8 cellular contexts compared by ENCODE assay signal in the genomic region with DNA sequence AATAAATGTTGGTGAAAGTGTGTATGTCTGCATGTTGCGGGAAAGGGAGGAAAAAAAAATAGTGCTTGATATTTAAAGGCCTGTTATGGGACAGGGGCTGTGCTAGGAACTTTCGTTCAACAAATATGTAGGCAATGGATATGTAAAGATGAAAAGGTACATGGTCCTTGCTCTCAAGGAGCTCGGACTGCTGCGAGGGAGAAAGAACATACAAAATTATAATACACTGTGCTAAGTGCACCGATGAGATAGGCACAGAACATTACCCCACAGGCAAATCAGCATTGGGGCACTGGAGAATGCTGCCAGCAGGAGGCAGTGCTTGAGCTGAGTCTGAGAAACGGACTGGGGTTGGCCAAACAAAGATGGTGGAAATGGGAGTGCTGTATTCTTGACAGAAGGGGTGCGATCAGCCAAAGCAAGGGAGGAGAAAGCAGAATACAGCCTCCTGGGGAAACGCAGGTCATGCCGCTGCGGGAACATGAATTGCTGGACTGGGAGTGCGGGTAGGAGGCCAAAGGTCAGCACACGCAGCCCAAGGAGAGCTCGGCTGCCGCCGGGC. TPM values are rescaled to one million over a fixed set of nuclear protein-coding genes. Genes with fewer than 3 reads are reported as not detected.
DNase-seq lines count a peak whose midpoint lies in the region; ATAC-seq, FAIRE-seq and TF ChIP-seq lines count a peak whose summit lies in the region.

No MANE protein-coding gene starts in this region.

- intact Hi-C loops in Right ventricle myocardium superior (cut with DNase I) (loop anchor here (10.0 kb wide), 1 partner anchor 94 kb away; a partner anchor contains a TSS), pancreas (cut with DNase I) (no loop called here)

- no peak for TF ChIP-seq POLR2A in tibial nerve (IDR thresholded peaks at IDR 0.05)

- H4K20me1 ChIP-seq in GM23338 (replicated peaks; ENCODE audit: insufficient read depth) (no peaks in the 10 kb centered on the region), SK-N-SH (ENCODE audit: insufficient read depth) (peaks cover 6% of the 10 kb centered on the region; the same call in 1 of the 2 replicates)

- peaks cover 22% of the 10 kb centered on the region for H3K27me3 Mint-ChIP-seq in GM23338 (ENCODE audit: insufficient read depth, low read depth, poor library complexity)
- no peaks in the 10 kb centered on the region for H3K27me3 Mint-ChIP-seq in activated naive CD8-positive, alpha-beta T cell

- CTCF ChIA-PET in SK-N-SH (lab: Yijun Ruan, JAX): interaction anchor here (0.7 to 3.8 kb wide), 45 partner anchors 7 to 480 kb away, joined by 3 to 36 read pairs (median 5); a partner anchor contains a TSS

- H3K4me1 ChIP-seq in GM23338 (ENCODE audit: insufficient read depth) (peaks cover 13% of the 10 kb centered on the region), SK-N-SH (ENCODE audit: control insufficient read depth in 1 of 2, insufficient read depth in 2 of 2, low read depth in 1 of 2, low read length in 1 of 2) (peaks cover 12 to 27% of the 10 kb centered on the region in 2 experiments; a peak in 3 of 4 replicates), pancreas (peaks cover 10 to 23% (median 19%) of the 10 kb centered on the region in 3 donors), tibial nerve (peaks cover 5 to 46% (median 19%) of the 10 kb centered on the region in 4 donors)

- H3K9me3 Mint-ChIP-seq in GM23338: peaks cover 6% of the 10 kb centered on the region
- H3K9me3 Mint-ChIP-seq in activated naive CD8-positive, alpha-beta T cell (ENCODE audit: low read depth): peaks cover 13% of the 10 kb centered on the region

- H3K4me3 ChIP-seq in GM23338: peak overlapping the region; percentile 98
- H3K4me3 ChIP-seq in SK-N-SH (ENCODE audit: low read depth in 2 of 2, low read length in 1 of 2): peak overlapping the region; percentile 94 to 99
- H3K4me3 ChIP-seq in pancreas: peak overlapping the region; percentile 87 to 99 (median 94)
- peak overlapping the region; percentile 88 to 98 (median 92) for H3K4me3 ChIP-seq in tibial nerve

- H3F3A ChIP-seq in GM23338 (replicated peaks; ENCODE audit: low read depth) (no peaks in the 10 kb centered on the region; the same call in 1 of the 2 replicates), SK-N-SH (replicated peaks; ENCODE audit: insufficient read depth) (no peaks in the 10 kb centered on the region)

- H3K79me2 ChIP-seq in GM23338 (replicated peaks; ENCODE audit: insufficient read depth) (peaks cover 17% of the 10 kb centered on the region), SK-N-SH (ENCODE audit: insufficient read depth) (peaks cover 22% of the 10 kb centered on the region)

- no peak for TF ChIP-seq EP300 in SK-N-SH (IDR thresholded peaks at IDR 0.05; ENCODE audit: borderline replicate concordance in 1 of 2, low read depth in 1 of 2, low read length in 1 of 2)
- TF ChIP-seq EP300 in tibial nerve (IDR thresholded peaks at IDR 0.05): no peak

- DNase-seq in ELR (ENCODE audit: low read depth): peak; percentile 69
- DNase-seq in GM23338 (ENCODE audit: low spot score): peak; percentile 81
- peak; percentile 80 to 92 for DNase-seq in Kasumi-1 (lab: John Stamatoyannopoulos, UW)
- DNase-seq in SK-N-SH: peak; percentile 88
- peak; percentile 82 for DNase-seq in Right ventricle myocardium superior
- peak; percentile 49 to 78 (median 68) for DNase-seq in pancreas
- peak; percentile 18 to 73 for DNase-seq in tibial nerve (ENCODE audit: low spot score in 2 of 2)

- peak; percentile 71 for ATAC-seq in GM23338
- ATAC-seq in Right ventricle myocardium superior (ENCODE audit: poor library complexity): peak; percentile 80
- peak; percentile 68 to 88 (median 80) for ATAC-seq in pancreas

- POLR2A ChIA-PET in SK-N-SH (lab: Yijun Ruan, JAX): interaction anchor here (1.0 to 1.1 kb wide), 4 partner anchors 9 to 197 kb away, joined by 3 read pairs; a partner anchor contains a TSS

- FAIRE-seq in pancreas (lab: Jason Lieb, UNC): no peak

- H3K9me3 ChIP-seq in SK-N-SH (no peaks in the 10 kb centered on the region), pancreas (no peaks in the 10 kb centered on the region), tibial nerve (no peaks in the 10 kb centered on the region)

- H3K4me1 Mint-ChIP-seq in GM23338: peaks cover 32% of the 10 kb centered on the region
- peaks cover 55% of the 10 kb centered on the region for H3K4me1 Mint-ChIP-seq in activated naive CD8-positive, alpha-beta T cell (ENCODE audit: low read depth)

- H3K27me3 ChIP-seq in GM23338 (ENCODE audit: insufficient read depth) (no peaks in the 10 kb centered on the region), SK-N-SH (ENCODE audit: insufficient read depth) (no peaks in the 10 kb centered on the region), pancreas (no peaks in the 10 kb centered on the region), tibial nerve (no peaks in the 10 kb centered on the region)

- H3K4me3 Mint-ChIP-seq in GM23338: peak overlapping the region; percentile 97
- peak overlapping the region; percentile 99 for H3K4me3 Mint-ChIP-seq in activated naive CD8-positive, alpha-beta T cell

- peak overlapping the region; percentile 79 for H3K9ac ChIP-seq in SK-N-SH

- H2AFZ ChIP-seq in GM23338 (peak overlapping the region; percentile 91), SK-N-SH (ENCODE audit: low read depth) (peak overlapping the region; percentile 97)

- WGBS in SK-N-SH (ENCODE audit: low lambda C conversion rate): 5% methylated on average over 10 of the region's 15 CpGs
- 6% methylated on average over 15 of the region's 15 CpGs for WGBS in pancreas, 2 donors
- 9 to 10% methylated on average over 13 to 15 of the region's 15 CpGs for WGBS in tibial nerve, 2 donors

- peaks cover 24% of the 10 kb centered on the region for H3K36me3 ChIP-seq in GM23338 (ENCODE audit: insufficient read depth)
- H3K36me3 ChIP-seq in SK-N-SH (replicated peaks in 1 of 2; ENCODE audit: control insufficient read depth in 1 of 2, insufficient read depth in 2 of 2, low read length in 1 of 2): peaks cover 20 to 31% of the 10 kb centered on the region in 2 experiments
- H3K36me3 ChIP-seq in pancreas: peaks cover 0 to 20% (median 0%) of the 10 kb centered on the region in 3 donors
- peaks cover 0 to 36% (median 15%) of the 10 kb centered on the region in 3 donors for H3K36me3 ChIP-seq in tibial nerve

- H3K4me2 ChIP-seq in GM23338 (peak overlapping the region; percentile 85), SK-N-SH (peak overlapping the region; percentile 93)

- TF ChIP-seq CTCF in GM23338 (conservative IDR thresholded peaks at IDR 0.05; ENCODE audit: low read depth in 2 of 2): peak; percentile 90 to 94
- TF ChIP-seq CTCF in SK-N-SH (IDR thresholded peaks at IDR 0.05): peak; percentile 93
- TF ChIP-seq CTCF in pancreas (IDR thresholded peaks at IDR 0.05): peak; percentile 34 to 54 (median 52)
- peak; percentile 44 to 56 (median 52) for TF ChIP-seq CTCF in tibial nerve (IDR thresholded peaks at IDR 0.05)

- peaks cover 45% of the 10 kb centered on the region for H3K36me3 Mint-ChIP-seq in GM23338 (ENCODE audit: low read depth)
- peaks cover 5% of the 10 kb centered on the region for H3K36me3 Mint-ChIP-seq in activated naive CD8-positive, alpha-beta T cell

- H3K27ac ChIP-seq in GM23338 (ENCODE audit: low read depth): peak overlapping the region; percentile 81; the same call in 1 of the 2 replicates
- H3K27ac ChIP-seq in SK-N-SH (ENCODE audit: low read depth in 2 of 2, low read length in 1 of 2): peak overlapping the region; percentile 75 to 85
- peak overlapping the region; percentile 66 to 77 (median 74) for H3K27ac ChIP-seq in pancreas
- peak overlapping the region; percentile 46 to 86 (median 84) for H3K27ac ChIP-seq in tibial nerve

- peak overlapping the region; percentile 94 for H3K27ac Mint-ChIP-seq in GM23338
- H3K27ac Mint-ChIP-seq in activated naive CD8-positive, alpha-beta T cell: peak overlapping the region; percentile 94

- peak; percentile 72 for TF ChIP-seq RAD21 in SK-N-SH (IDR thresholded peaks at IDR 0.05; ENCODE audit: low read length)

- H3K9me2 ChIP-seq in GM23338 (ENCODE audit: insufficient read depth) (peaks cover 8% of the 10 kb centered on the region; the same call in 1 of the 2 replicates), SK-N-SH (no peaks in the 10 kb centered on the region)

RNA-seq across cellular contexts. Expression of a gene that starts 0.6 kb away (rescaled TPM):
- total RNA-seq in GM23338 (2014; rRNA removed; shearing (Covaris generic)): 4.0 and 7.3 TPM in 2 replicates
- polyA plus RNA-seq in GM23338 (2016; fragmentation: Nextera tagmentation; extraction: Ambion mirVana) (22.1 and 26.3 TPM in 2 replicates), SK-N-SH (2012; rRNA removed) (44.1 and 46.6 TPM in 2 replicates), pancreas (10 to 100 TPM in 1 of 2 donors, 1 to 10 TPM in 1; 8.7 to 19.0 TPM)
- 49.9 and 51.1 TPM in 2 replicates for polyA plus RNA-seq in SK-N-SH (2012; cell fraction: cytosol; rRNA removed)
- polyA plus RNA-seq in SK-N-SH (2012; cell fraction: nucleus; rRNA removed): 17.7 and 20.9 TPM in 2 replicates
- total RNA-seq in Right ventricle myocardium superior (11.2 TPM), pancreas (10 to 100 TPM in 3 of 6 donors, 1 to 10 TPM in 3; 6.4 to 12.0 (median 10.2) TPM), tibial nerve (10 to 100 TPM; 13.4 to 21.0 (median 15.4) TPM)

RNA-seq across cellular contexts. Expression of a gene that starts 24.8 kb away (rescaled TPM):
- total RNA-seq in GM23338 (2014; rRNA removed; shearing (Covaris generic)): 27.4 and 29.2 TPM in 2 replicates
- polyA plus RNA-seq in GM23338 (2016; fragmentation: Nextera tagmentation; extraction: Ambion mirVana) (50.7 and 58.6 TPM in 2 replicates), SK-N-SH (2012; rRNA removed) (25.9 and 33.3 TPM in 2 replicates), pancreas (10 to 100 TPM in 1 of 2 donors, 1 to 10 TPM in 1; 9.9 to 15.5 TPM)
- polyA plus RNA-seq in SK-N-SH (2012; cell fraction: cytosol; rRNA removed): 37.4 and 44.7 TPM in 2 replicates
- polyA plus RNA-seq in SK-N-SH (2012; cell fraction: nucleus; rRNA removed): 11.1 and 12.5 TPM in 2 replicates
- total RNA-seq in Right ventricle myocardium superior (11.8 TPM), pancreas (10 to 100 TPM in 2 of 6 donors, 1 to 10 TPM in 4; 7.0 to 12.7 (median 9.0) TPM), tibial nerve (10 to 100 TPM in 3 of 4 donors, 1 to 10 TPM in 1; 6.9 to 20.4 (median 15.8) TPM)

RNA-seq across cellular contexts. Expression of a gene that starts 56.3 kb away (rescaled TPM):
- 66.1 and 70.3 TPM in 2 replicates for total RNA-seq in GM23338 (2014; rRNA removed; shearing (Covaris generic))
- 11.5 and 12.6 TPM in 2 replicates for polyA plus RNA-seq in GM23338 (2016; fragmentation: Nextera tagmentation; extraction: Ambion mirVana)
- polyA plus RNA-seq in SK-N-SH (2012; rRNA removed): 34.4 and 42.5 TPM in 2 replicates
- polyA plus RNA-seq in SK-N-SH (2012; cell fraction: cytosol; rRNA removed): 51.2 and 56.5 TPM in 2 replicates
- 15.6 and 26.7 TPM in 2 replicates for polyA plus RNA-seq in SK-N-SH (2012; cell fraction: nucleus; rRNA removed)
- 158 TPM for total RNA-seq in Right ventricle myocardium superior
- 10 to 100 TPM; 11.4 to 24.4 (median 15.6) TPM for total RNA-seq in pancreas
- 10 to 100 TPM in 1 of 2 donors, 1 to 10 TPM in 1; 5.1 to 16.1 TPM for polyA plus RNA-seq in pancreas
- total RNA-seq in tibial nerve: 100 to 1,000 TPM in 2 of 4 donors, 10 to 100 TPM in 2; 79.8 to 105 (median 99.4) TPM

RNA-seq across cellular contexts. Expression of a gene that starts 58.3 kb away (rescaled TPM):
- 23.9 and 30.9 TPM in 2 replicates for total RNA-seq in GM23338 (2014; rRNA removed; shearing (Covaris generic))
- polyA plus RNA-seq in GM23338 (2016; fragmentation: Nextera tagmentation; extraction: Ambion mirVana) (9.2 and 10.8 TPM in 2 replicates), SK-N-SH (2012; rRNA removed) (7.3 and 8.2 TPM in 2 replicates), pancreas (10 to 100 TPM; 76.8 to 92.2 TPM)
- 6.8 and 7.3 TPM in 2 replicates for polyA plus RNA-seq in SK-N-SH (2012; cell fraction: cytosol; rRNA removed)
- polyA plus RNA-seq in SK-N-SH (2012; cell fraction: nucleus; rRNA removed): 15.2 and 18.6 TPM in 2 replicates
- total RNA-seq in Right ventricle myocardium superior (55.1 TPM), pancreas (100 to 1,000 TPM in 5 of 6 donors, 10 to 100 TPM in 1; 82.1 to 180 (median 147) TPM), tibial nerve (100 to 1,000 TPM in 1 of 4 donors, 10 to 100 TPM in 3; 25.5 to 950 (median 39.0) TPM)

Comparison
In these comparisons a context has a peak if more than half of its experiments do, and no peak if none do; other contexts are left out.
1. Peak in every context shown above with its lines: DNase-seq, ATAC-seq, H3K4me3 ChIP-seq and H3K27ac ChIP-seq.